Comparison of ENCODE assay signal across 26 cellular contexts in genomic region chr16:53446090-53446489, GRCh38. TPM values are rescaled to one million over a fixed set of nuclear protein-coding genes. Genes with fewer than 3 reads are reported as not detected.
DNase-seq lines count a peak whose midpoint lies in the region; ATAC-seq and TF ChIP-seq lines count a peak whose summit lies in the region.
"Had no signal": no experiment of that assay in that cellular context is flagged by ENCODE, and none has a peak within 500 bp of the region (broad histone marks: within the 10 kb centered on the region; RNA-seq: fewer than 3 reads in every experiment).

No MANE protein-coding gene starts in this region.

- no peak overlapping the region for H3K4me3 ChIP-seq in OCI-LY7 (ENCODE audit: low read depth, low read length, poor library complexity, severe bottlenecking)
- H3K4me3 ChIP-seq in neutrophil (ENCODE audit: low read depth in 1 of 2, low read length in 1 of 2) = no peak overlapping the region
- no peak overlapping the region for H3K4me3 ChIP-seq in esophagus squamous epithelium
- H3K4me3 ChIP-seq: BLaER1 treated with 17β-estradiol and CSF1 and Interleukin-3, amounts not matched to agents 10 nM and 100 nM; neural progenitor cell; thyroid gland; vagina had no signal

- POLR2A ChIA-PET in OCI-LY7 (lab: Charles Lee) = interaction anchor here (0.9 to 1.5 kb wide), 4 partner anchors 10 to 25 kb away, joined by 3 to 7 read pairs (median 3); no protein-coding TSS in a partner anchor

- H3K79me2 ChIP-seq in OCI-LY7 (ENCODE audit: insufficient read depth, low read depth, low read length) = no peaks in the 10 kb centered on the region

- H3K4me1 Mint-ChIP-seq in activated naive CD4-positive, alpha-beta T cell treated with anti-CD3 and anti-CD28 coated beads, Interleukin-2, amount 50 U/mL, for 24 hours = peaks cover 55% of the 10 kb centered on the region
- H3K4me1 Mint-ChIP-seq in activated naive CD4-positive, alpha-beta T cell treated with anti-CD3 and anti-CD28 coated beads, Interleukin-2, amount 10 ng/mL, durations not matched to agents 7 days and 5 days = peaks cover 38% of the 10 kb centered on the region
- peaks cover 18% of the 10 kb centered on the region for H3K4me1 Mint-ChIP-seq in activated T-helper 17 cell treated with anti-CD3 and anti-CD28 coated beads, Interleukin-2, amount 50 U/mL, for 72 hours
- H3K4me1 Mint-ChIP-seq: neural progenitor cell had no signal

- DNase-seq in activated naive CD4-positive, alpha-beta T cell treated with anti-CD3 and anti-CD28 coated beads, Interleukin-2, amount 10 ng/mL, durations not matched to agents 7 days and 5 days = no peak
- DNase-seq in OCI-LY7 (ENCODE audit: low spot score) (no peak), esophagus squamous epithelium (lab: John Stamatoyannopoulos, UW) (no peak)
- DNase-seq in stimulated activated CD4-positive, alpha-beta T cell treated with anti-CD3 and anti-CD28 coated beads, Interleukin-4, amount 100 ng/mL, for 1 hour = no peak
- DNase-seq: activated CD4-positive, alpha-beta T cell treated with anti-CD3 and anti-CD28 coated beads, Interleukin-2, amount 50 U/mL, for 48 hours; caudate nucleus; HCEC 1CT; left cardiac atrium; mammary epithelial cell; NCI-H446 treated with DMSO at 0.1 percent for 48 hours; NCI-H82; SK-N-SH; stimulated activated CD4-positive, alpha-beta T cell treated with anti-CD3 and anti-CD28 coated beads, Interleukin-15, amount 100 ng/mL, for 24 hours; stimulated activated naive CD4-positive, alpha-beta T cell treated with Interleukin-2 at 50 U/mL for 16 hours; T-helper 9 cell; thyroid gland had no signal

- H3K9me2 ChIP-seq in OCI-LY7 (ENCODE audit: insufficient read depth, low read length) = no peaks in the 10 kb centered on the region
- H3K9me2 ChIP-seq: SK-N-SH had no signal

- peaks cover 21% of the 10 kb centered on the region for H3K36me3 Mint-ChIP-seq in activated naive CD4-positive, alpha-beta T cell treated with anti-CD3 and anti-CD28 coated beads, Interleukin-2, amount 50 U/mL, for 24 hours
- peaks cover 79% of the 10 kb centered on the region for H3K36me3 Mint-ChIP-seq in activated naive CD4-positive, alpha-beta T cell treated with anti-CD3 and anti-CD28 coated beads, Interleukin-2, amount 10 ng/mL, durations not matched to agents 7 days and 5 days
- H3K36me3 Mint-ChIP-seq in activated T-helper 17 cell treated with anti-CD3 and anti-CD28 coated beads, Interleukin-2, amount 50 U/mL, for 72 hours (ENCODE audit: low read depth) = peaks cover 90% of the 10 kb centered on the region

- ATAC-seq in activated T-helper 17 cell treated with anti-CD3 and anti-CD28 coated beads, Interleukin-2, amount 50 U/mL, for 72 hours (replicated peaks) = peak; percentile 75
- ATAC-seq in HG03521 (IDR thresholded peaks at IDR 0.05; ENCODE audit: unreplicated experiment) = no peak
- ATAC-seq: left cardiac atrium had no signal

- H4K20me1 ChIP-seq in OCI-LY7 (ENCODE audit: insufficient read depth, low read length) = no peaks in the 10 kb centered on the region

- H3K9me3 ChIP-seq in OCI-LY7 (ENCODE audit: low read length) = peaks cover 9% of the 10 kb centered on the region; the same call in 1 of the 2 replicates
- no peaks in the 10 kb centered on the region for H3K9me3 ChIP-seq in neutrophil
- H3K9me3 ChIP-seq in esophagus squamous epithelium = no peaks in the 10 kb centered on the region
- H3K9me3 ChIP-seq: BLaER1 treated with 17β-estradiol and CSF1 and Interleukin-3, amounts not matched to agents 10 nM and 100 nM; SK-N-SH; thyroid gland; vagina had no signal

- H3K4me3 Mint-ChIP-seq in activated naive CD4-positive, alpha-beta T cell treated with anti-CD3 and anti-CD28 coated beads, Interleukin-2, amount 50 U/mL, for 24 hours = peak overlapping the region; percentile 45
- no peak overlapping the region for H3K4me3 Mint-ChIP-seq in activated naive CD4-positive, alpha-beta T cell treated with anti-CD3 and anti-CD28 coated beads, Interleukin-2, amount 10 ng/mL, durations not matched to agents 7 days and 5 days
- peak overlapping the region; percentile 63 for H3K4me3 Mint-ChIP-seq in activated T-helper 17 cell treated with anti-CD3 and anti-CD28 coated beads, Interleukin-2, amount 50 U/mL, for 72 hours
- H3K4me3 Mint-ChIP-seq: neural progenitor cell had no signal

- no peaks in the 10 kb centered on the region for H3K27me3 ChIP-seq in neutrophil
- no peaks in the 10 kb centered on the region for H3K27me3 ChIP-seq in esophagus squamous epithelium
- H3K27me3 ChIP-seq: BLaER1 treated with 17β-estradiol and CSF1 and Interleukin-3, amounts not matched to agents 10 nM and 100 nM; neural progenitor cell; thyroid gland; vagina had no signal

- TF ChIP-seq CTCF in OCI-LY7 (conservative IDR thresholded peaks at IDR 0.05; ENCODE audit: low read length) (no peak), neutrophil (IDR thresholded peaks at IDR 0.05) (no peak), esophagus squamous epithelium (IDR thresholded peaks at IDR 0.05) (no peak)

- H3K27ac ChIP-seq in OCI-LY7 (ENCODE audit: low read depth, low read length, poor library complexity, severe bottlenecking) = no peak overlapping the region
- peak overlapping the region; percentile 19 for H3K27ac ChIP-seq in neutrophil
- no peak overlapping the region for H3K27ac ChIP-seq in esophagus squamous epithelium
- H3K27ac ChIP-seq: BLaER1 treated with 17β-estradiol and CSF1 and Interleukin-3, amounts not matched to agents 10 nM and 100 nM; KMS-11; neural progenitor cell; thyroid gland; vagina had no signal

- peak overlapping the region; percentile 96 for H3K27ac Mint-ChIP-seq in activated naive CD4-positive, alpha-beta T cell treated with anti-CD3 and anti-CD28 coated beads, Interleukin-2, amount 50 U/mL, for 24 hours
- no peak overlapping the region for H3K27ac Mint-ChIP-seq in activated naive CD4-positive, alpha-beta T cell treated with anti-CD3 and anti-CD28 coated beads, Interleukin-2, amount 10 ng/mL, durations not matched to agents 7 days and 5 days
- peak overlapping the region; percentile 42 for H3K27ac Mint-ChIP-seq in activated T-helper 17 cell treated with anti-CD3 and anti-CD28 coated beads, Interleukin-2, amount 50 U/mL, for 72 hours
- H3K27ac Mint-ChIP-seq: neural progenitor cell, progenitor cell of endocrine pancreas had no signal

- H3K4me2 ChIP-seq in OCI-LY7 (ENCODE audit: low read length) = no peak overlapping the region
- H3K4me2 ChIP-seq: BLaER1 treated with 17β-estradiol and CSF1 and Interleukin-3, amounts not matched to agents 10 nM and 100 nM; KMS-11; neural progenitor cell; SK-N-SH had no signal

- H2AFZ ChIP-seq in OCI-LY7 (ENCODE audit: low read length) = no peak overlapping the region
- H2AFZ ChIP-seq: neural progenitor cell had no signal

- no peaks in the 10 kb centered on the region for H3K9me3 Mint-ChIP-seq in activated naive CD4-positive, alpha-beta T cell treated with anti-CD3 and anti-CD28 coated beads, Interleukin-2, amount 50 U/mL, for 24 hours
- peaks cover 9% of the 10 kb centered on the region for H3K9me3 Mint-ChIP-seq in activated naive CD4-positive, alpha-beta T cell treated with anti-CD3 and anti-CD28 coated beads, Interleukin-2, amount 10 ng/mL, durations not matched to agents 7 days and 5 days
- no peaks in the 10 kb centered on the region for H3K9me3 Mint-ChIP-seq in activated T-helper 17 cell treated with anti-CD3 and anti-CD28 coated beads, Interleukin-2, amount 50 U/mL, for 72 hours
- H3K9me3 Mint-ChIP-seq: activated naive CD4-positive, alpha-beta T cell treated with anti-CD3 and anti-CD28 coated beads, Interleukin-2, amount 50 U/mL, for 72 hours; neural progenitor cell had no signal

- peaks cover 70% of the 10 kb centered on the region for H3K36me3 ChIP-seq in OCI-LY7 (ENCODE audit: insufficient read depth, low read length)
- peaks cover 67% of the 10 kb centered on the region for H3K36me3 ChIP-seq in neutrophil
- H3K36me3 ChIP-seq in esophagus squamous epithelium = peaks cover 0 to 84% (median 3%) of the 10 kb centered on the region in 3 donors
- H3K36me3 ChIP-seq: neural progenitor cell had no signal

- no peak for TF ChIP-seq POLR2A in esophagus squamous epithelium (IDR thresholded peaks at IDR 0.05)

- H3K4me1 ChIP-seq in OCI-LY7 (ENCODE audit: insufficient read depth, low read length, poor library complexity, severe bottlenecking) (peaks cover 17% of the 10 kb centered on the region), neutrophil (ENCODE audit: control insufficient read depth in 1 of 2, insufficient read depth in 1 of 2, low read depth in 1 of 2, low read length in 1 of 2) (no peaks in the 10 kb centered on the region), esophagus squamous epithelium (peaks cover 0 to 3% (median 0%) of the 10 kb centered on the region in 3 donors)
- H3K4me1 ChIP-seq: neural progenitor cell, thyroid gland, vagina had no signal

- 29 to 92% methylated on average over 2 to 3 of the region's 3 CpGs for WGBS in esophagus squamous epithelium, 2 donors

- intact Hi-C loops in OCI-LY7 (cut with micrococcal nuclease; ENCODE audit: unreplicated experiment) (no loop called here), esophagus squamous epithelium (cut with DNase I) (no loop called here)

- no peaks in the 10 kb centered on the region for H3K27me3 Mint-ChIP-seq in activated naive CD4-positive, alpha-beta T cell treated with anti-CD3 and anti-CD28 coated beads, Interleukin-2, amount 50 U/mL, for 24 hours
- no peaks in the 10 kb centered on the region for H3K27me3 Mint-ChIP-seq in activated naive CD4-positive, alpha-beta T cell treated with anti-CD3 and anti-CD28 coated beads, Interleukin-2, amount 10 ng/mL, durations not matched to agents 7 days and 5 days
- no peaks in the 10 kb centered on the region for H3K27me3 Mint-ChIP-seq in activated T-helper 17 cell treated with anti-CD3 and anti-CD28 coated beads, Interleukin-2, amount 50 U/mL, for 72 hours
- H3K27me3 Mint-ChIP-seq: progenitor cell of endocrine pancreas had no signal

- CTCF ChIA-PET in activated naive CD4-positive, alpha-beta T cell treated with anti-CD3 and anti-CD28 coated beads, Interleukin-2, amount 10 ng/mL, durations not matched to agents 7 days and 5 days (lab: Charles Lee) = no interaction called here
- CTCF ChIA-PET in OCI-LY7 (lab: Charles Lee; ENCODE audit: unreplicated experiment) = interaction anchor here (1.5 kb wide), 1 partner anchor 10 kb away, joined by 3 read pairs; no protein-coding TSS in a partner anchor

- TSS peak; percentile 11 for BruUV-seq in OCI-LY7 (replicated peaks; lab: Mats Ljungman, UMichigan)

RNA-seq across cellular contexts. Expression of gene RBL2, which starts 11.8 kb away (rescaled TPM):
- 44.3 and 51.1 TPM in 2 replicates for total RNA-seq in OCI-LY7 (2014; rRNA removed; shearing (Covaris generic))
- 69.0 and 83.3 TPM in 2 replicates for total RNA-seq in OCI-LY7 (2022)
- 10 to 100 TPM; 55.9 to 80.1 TPM for total RNA-seq in activated T-helper 17 cell treated with anti-CD3 and anti-CD28 coated beads, Interleukin-2, amount 50 U/mL, for 72 hours
- 10 to 100 TPM; 31.8 to 88.1 (median 45.3) TPM for total RNA-seq in esophagus squamous epithelium

RNA-seq across cellular contexts. Expression of gene AKTIP, which starts 56.9 kb away (rescaled TPM):
- total RNA-seq in OCI-LY7 (2014; rRNA removed; shearing (Covaris generic)) = 12.4 and 12.7 TPM in 2 replicates
- total RNA-seq in OCI-LY7 (2022) (17.9 and 18.7 TPM in 2 replicates), esophagus squamous epithelium (10 to 100 TPM; 34.3 to 46.8 (median 39.4) TPM)
- total RNA-seq in activated T-helper 17 cell treated with anti-CD3 and anti-CD28 coated beads, Interleukin-2, amount 50 U/mL, for 72 hours = 10 to 100 TPM; 21.8 to 24.5 TPM
